8 cellular contexts compared by ENCODE assay signal in genomic region chr19:38930776-38931761, GRCh38. TPM values are rescaled to one million over a fixed set of nuclear protein-coding genes. Genes with fewer than 3 reads are reported as not detected.
DNase-seq lines count a peak whose midpoint lies in the region; ATAC-seq, FAIRE-seq and TF ChIP-seq lines count a peak whose summit lies in the region.

Gene MRPS12, plus strand, starts transcription at chr19:38930944. Its CDS starts 351 bp downstream, at chr19:38931295.

- peak within 1 kb of the TSS; percentile 60 for H3K4me3 ChIP-seq in bronchial epithelial cell (ENCODE audit: low read depth, low read length)
- peak within 1 kb of the TSS; percentile 96 for H3K4me3 ChIP-seq in iPS-18c (ENCODE audit: insufficient read depth, low read depth, low read length)
- peak within 1 kb of the TSS; percentile 45 to 71 (median 68) for H3K4me3 ChIP-seq in skin epidermis

- peak within 1 kb of the TSS in 20 of 21 experiments; percentile 65 to 95 (median 87) for H3K27ac ChIP-seq in skin epidermis

- no peaks in the 10 kb centered on the region for H3K27me3 ChIP-seq in bronchial epithelial cell (ENCODE audit: control insufficient read depth, insufficient read depth, low read length)

- FAIRE-seq in bronchial epithelial cell (lab: Jason Lieb, UNC), result peak; percentile 93

- peaks cover 3% of the 10 kb centered on the region for H3K9me3 ChIP-seq in iPS-18c (ENCODE audit: control insufficient read depth, insufficient read depth, low read length)

- DNase-seq in 8988T (peak; percentile 100), NCI-H2029 treated with DMSO at 0.1 percent for 48 hours (lab: John Stamatoyannopoulos, UW) (peak; percentile 95), T-helper 9 cell (peak; percentile 96), bronchial epithelial cell (ENCODE audit: low read depth) (peak; percentile 98)

- no peak for TF ChIP-seq CTCF in bronchial epithelial cell (IDR thresholded peaks at IDR 0.05; ENCODE audit: insufficient read depth, low read length, severe bottlenecking)

- peak; percentile 91 for TF ChIP-seq POLR2A in GM18505 (IDR thresholded peaks at IDR 0.05; ENCODE audit: borderline replicate concordance, extremely low read depth, insufficient read depth, insufficient read length)

- ATAC-seq in GM18505 (IDR thresholded peaks at IDR 0.05; ENCODE audit: unreplicated experiment) (peak; percentile 84), HG02970 (IDR thresholded peaks at IDR 0.05; ENCODE audit: low FRiP score, unreplicated experiment) (peak; percentile 90)

- peaks cover 6% of the 10 kb centered on the region for H3K36me3 ChIP-seq in bronchial epithelial cell (ENCODE audit: control insufficient read depth, insufficient read depth, low read length)

RNA-seq across cellular contexts. Expression of gene MRPS12, which starts in this region (rescaled TPM):
- 56.5 and 62.4 TPM in 2 replicates for total RNA-seq in bronchial epithelial cell

Comparison
In these comparisons a context has a peak if more than half of its experiments do, and no peak if none do; other contexts are left out.
1. Peak in every context shown above with its lines: DNase-seq, ATAC-seq, H3K4me3 ChIP-seq and H3K27ac ChIP-seq.